In genomic region chr2:230905448-230906430, GRCh38 we compare ENCODE assay signal across 1 cellular context.
TF ChIP-seq lines count a peak whose summit lies in the region.

No MANE protein-coding gene starts in this region.

TF ChIP-seq in HepG2, 621 proteins besides CTCF, POLR2A, EP300 and RAD21 (continued from another document and continues in another):
- TF ChIP-seq LRRFIP1 (CRISPR knock-in tag; conservative IDR thresholded peaks at IDR 0.05) (no peak), ARID5B (CRISPR knock-in tag; IDR thresholded peaks at IDR 0.05) (peak; percentile 66; the same call in 1 of the 2 replicates), ZNF143 (CRISPR knock-in tag; IDR thresholded peaks at IDR 0.05) (no peak), GFI1 (CRISPR knock-in tag; IDR thresholded peaks at IDR 0.05; ENCODE audit: borderline replicate concordance) (no peak), TAF1 (CRISPR knock-in tag; IDR thresholded peaks at IDR 0.05) (no peak), ZNF746 (CRISPR knock-in tag; IDR thresholded peaks at IDR 0.05) (no peak), IRF9 (CRISPR knock-in tag; IDR thresholded peaks at IDR 0.05; ENCODE audit: borderline replicate concordance) (no peak), ZNF260 (CRISPR knock-in tag; IDR thresholded peaks at IDR 0.05; ENCODE audit: borderline replicate concordance, low read depth) (no peak), HNRNPL (IDR thresholded peaks at IDR 0.05; ENCODE audit: low read depth, low read length) (no peak), TCF7 (IDR thresholded peaks at IDR 0.05; ENCODE audit: low read depth) (peak; percentile 90), SOX6 (IDR thresholded peaks at IDR 0.05) (no peak), SOX6 (CRISPR knock-in tag; IDR thresholded peaks at IDR 0.05) (peak; percentile 79), ZNF776 (CRISPR knock-in tag; IDR thresholded peaks at IDR 0.05) (0 out of 2 replicates have a peak, but pooled peaks have one; percentile 45), ZBTB39 (CRISPR knock-in tag; IDR thresholded peaks at IDR 0.05) (no peak), ZBED4 (CRISPR knock-in tag; IDR thresholded peaks at IDR 0.05; ENCODE audit: borderline replicate concordance) (no peak), ZNF777 (CRISPR knock-in tag; IDR thresholded peaks at IDR 0.05) (no peak), ATF5 (CRISPR knock-in tag; IDR thresholded peaks at IDR 0.05; ENCODE audit: low read depth) (no peak), SIX4 (CRISPR knock-in tag; IDR thresholded peaks at IDR 0.05) (peak; percentile 79), ZNF841 (CRISPR knock-in tag; IDR thresholded peaks at IDR 0.05; ENCODE audit: borderline replicate concordance) (no peak), LBX2 (CRISPR knock-in tag; IDR thresholded peaks at IDR 0.05; ENCODE audit: borderline replicate concordance) (no peak), ZHX1 (CRISPR knock-in tag; IDR thresholded peaks at IDR 0.05; ENCODE audit: low read depth) (no peak), SMAD3 (CRISPR knock-in tag; IDR thresholded peaks at IDR 0.05) (no peak), USF2 (IDR thresholded peaks at IDR 0.05; ENCODE audit: low read depth, low read length) (peak; percentile 28; the same call in 1 of the 2 replicates), USF2 (CRISPR knock-in tag; IDR thresholded peaks at IDR 0.05; ENCODE audit: borderline replicate concordance) (no peak), RAD51 (IDR thresholded peaks at IDR 0.05; ENCODE audit: borderline replicate concordance) (no peak), ETV5 (CRISPR knock-in tag; IDR thresholded peaks at IDR 0.05; ENCODE audit: borderline replicate concordance) (no peak; the same call in 1 of the 2 replicates), MAX (IDR thresholded peaks at IDR 0.05) (peak; percentile 73), XRCC5 (optimal IDR thresholded peaks at IDR 0.05; ENCODE audit: low read length) (peak; percentile 66), ZNF556 (CRISPR knock-in tag; IDR thresholded peaks at IDR 0.05; ENCODE audit: borderline replicate concordance) (no peak), CERS6 (CRISPR knock-in tag; IDR thresholded peaks at IDR 0.05) (no peak), HOXA3 (CRISPR knock-in tag; IDR thresholded peaks at IDR 0.05) (no peak), ZNF768 (CRISPR knock-in tag; IDR thresholded peaks at IDR 0.05) (no peak), ZNF329 (CRISPR knock-in tag; IDR thresholded peaks at IDR 0.05; ENCODE audit: low read depth) (no peak), ZNF251 (CRISPR knock-in tag; IDR thresholded peaks at IDR 0.05) (no peak), ZBTB2 (CRISPR knock-in tag; IDR thresholded peaks at IDR 0.05; ENCODE audit: low read depth) (no peak)
